8 cellular contexts compared by ENCODE assay signal in the genomic region with DNA sequence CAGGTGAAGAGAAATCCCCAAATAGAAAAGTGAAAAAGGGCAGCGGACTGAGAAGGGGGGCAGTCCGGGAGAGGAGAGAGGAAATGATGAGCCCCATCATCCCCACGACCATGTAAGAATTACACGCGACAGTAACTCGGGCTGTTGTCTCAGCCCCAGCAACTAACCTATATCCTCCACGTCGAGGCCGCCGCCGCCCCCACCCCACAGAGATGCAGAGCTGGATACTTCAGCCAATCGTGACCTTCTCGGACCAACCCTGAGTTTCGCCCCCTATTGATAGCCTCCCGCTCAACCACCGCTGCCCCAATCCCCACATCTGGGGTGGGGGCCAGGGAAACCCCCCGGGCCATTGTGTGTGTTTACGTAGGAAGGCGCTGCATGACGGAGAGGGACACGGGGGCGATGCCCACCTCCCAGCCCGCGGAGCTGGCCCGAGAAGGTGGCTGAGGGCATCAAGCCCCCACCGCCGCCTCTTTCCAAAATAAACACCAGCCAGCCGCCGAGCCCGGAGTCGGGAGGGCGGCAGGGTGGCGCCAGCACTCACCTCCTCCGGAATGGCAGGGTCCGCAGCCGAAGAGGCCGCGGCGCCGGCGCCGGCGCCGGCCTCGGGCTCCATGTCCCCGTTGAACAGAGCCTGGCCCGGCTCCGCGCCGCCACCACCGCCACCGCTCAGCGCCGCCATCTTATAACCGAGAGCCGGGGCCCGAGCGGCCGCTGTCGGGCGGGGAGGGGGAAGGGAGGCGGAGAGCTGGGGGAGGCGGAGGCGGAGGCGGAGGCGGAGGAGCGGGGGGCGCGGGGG. TPM values are rescaled to one million over a fixed set of nuclear protein-coding genes. Genes with fewer than 3 reads are reported as not detected.
DNase-seq lines count a peak whose midpoint lies in the region; ATAC-seq and TF ChIP-seq lines count a peak whose summit lies in the region.

No MANE protein-coding gene starts in this region.

- no peak for TF ChIP-seq CTCF in mucosa of descending colon (IDR thresholded peaks at IDR 0.05)

- peaks cover 2% of the 10 kb centered on the region for H3K4me1 ChIP-seq in mucosa of descending colon (ENCODE audit: low read depth)

- peak; percentile 87 for ATAC-seq in GM19395 (IDR thresholded peaks at IDR 0.05; ENCODE audit: unreplicated experiment)
- peak; percentile 76 for ATAC-seq in HG03521 (IDR thresholded peaks at IDR 0.05; ENCODE audit: unreplicated experiment)
- peak; percentile 88 for ATAC-seq in mucosa of descending colon

- H3K36me3 ChIP-seq in mucosa of descending colon (ENCODE audit: low read depth): no peaks in the 10 kb centered on the region

- DNase-seq in CMK (ENCODE audit: low read depth) (peak; percentile 24), NK-92 (lab: John Stamatoyannopoulos, UW; ENCODE audit: unreplicated experiment) (peak; percentile 34), epidermal melanocyte (ENCODE audit: insufficient read length, low spot score) (peak; percentile 51), mucosa of descending colon (peak; percentile 76 to 86 (median 78))
- peak; percentile 26 for DNase-seq in activated CD8-positive, alpha-beta memory T cell treated with anti-CD3 and anti-CD28 coated beads, Interleukin-2, amount 50 U/mL, for 24 hours (ENCODE audit: extremely low read depth)
- peak; percentile 36 to 44 for DNase-seq in stimulated activated CD8-positive, alpha-beta memory T cell treated with anti-CD3 and anti-CD28 coated beads, Interleukin-4, amount 100 ng/mL, for 1 hour (ENCODE audit: low read depth in 2 of 2, low spot score in 1 of 2)

- peak overlapping the region; percentile 90 for H3K4me3 ChIP-seq in mucosa of descending colon

- intact Hi-C loops in mucosa of descending colon (cut with DNase I, micrococcal nuclease): no loop called here

- H3K9me3 ChIP-seq in mucosa of descending colon: no peaks in the 10 kb centered on the region

RNA-seq across cellular contexts. Expression of gene BRAF, which starts 0.5 kb away (rescaled TPM):
- 10 to 100 TPM; 25.5 to 44.2 (median 29.2) TPM for total RNA-seq in mucosa of descending colon

Comparison
In these comparisons a context has a peak if more than half of its experiments do, and no peak if none do; other contexts are left out.
1. Peak in every context shown above with its lines: DNase-seq, ATAC-seq and H3K4me3 ChIP-seq.
2. DNase-seq: peak in every context shown above with its lines; median percentile 78 in mucosa of descending colon; 51 in epidermal melanocyte; 40 in stimulated activated CD8-positive, alpha-beta memory T cell treated with anti-CD3 and anti-CD28 coated beads, Interleukin-4, amount 100 ng/mL, for 1 hour; 34 in NK-92; 26 in activated CD8-positive, alpha-beta memory T cell treated with anti-CD3 and anti-CD28 coated beads, Interleukin-2, amount 50 U/mL, for 24 hours; 24 in CMK.